Comparison of ENCODE assay signal across 19 cellular contexts in the genomic region with DNA sequence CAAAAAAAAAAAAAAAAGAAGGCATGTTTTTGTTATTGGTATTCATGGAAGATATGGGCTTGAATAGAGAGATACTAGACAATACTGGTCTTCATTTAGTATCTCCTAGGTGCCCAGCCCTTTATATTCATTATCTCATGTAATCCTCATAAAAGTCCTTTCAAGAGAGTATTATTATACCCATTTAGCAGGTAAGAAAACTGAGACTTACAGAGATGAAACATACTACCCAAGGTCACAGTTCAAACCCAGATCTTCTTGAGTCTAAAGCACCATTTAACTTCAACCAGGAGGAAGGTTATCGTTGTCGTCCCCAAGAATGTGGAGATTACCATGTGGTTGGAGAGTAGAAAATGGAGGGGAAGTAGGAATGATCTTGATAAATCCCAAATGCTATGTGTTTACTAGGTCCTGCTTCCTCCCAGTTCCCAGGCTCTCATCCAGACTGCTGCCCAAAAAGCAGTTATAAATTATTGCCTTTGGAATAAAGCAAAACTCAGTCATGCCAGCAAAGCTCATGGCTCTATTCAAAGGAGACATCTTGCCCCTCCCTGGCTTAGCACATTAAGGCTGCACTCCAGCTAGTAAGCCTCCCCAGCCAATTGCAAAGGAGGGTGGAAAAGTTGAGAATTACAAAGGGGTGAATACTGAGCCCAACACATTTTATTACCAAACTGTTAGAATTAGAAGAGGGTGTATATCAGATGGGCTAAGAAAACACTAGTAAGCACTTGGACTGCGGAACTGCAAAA.
DNase-seq lines count a peak whose midpoint lies in the region; ATAC-seq and TF ChIP-seq lines count a peak whose summit lies in the region.
"Had no signal": no experiment of that assay in that cellular context is flagged by ENCODE, and none has a peak within 500 bp of the region (broad histone marks: within the 10 kb centered on the region; RNA-seq: fewer than 3 reads in every experiment).

No MANE protein-coding gene starts in this region.

- no peak for ATAC-seq in GM21390 (IDR thresholded peaks at IDR 0.05; ENCODE audit: unreplicated experiment)
- ATAC-seq in WTC11 = no peak

- H3K9ac ChIP-seq in neural progenitor cell = no peak overlapping the region
- H3K9ac ChIP-seq: KMS-11 had no signal

- H3K9me3 ChIP-seq in KOPT-K1 (ENCODE audit: insufficient read depth, low read length, poor library complexity, severe bottlenecking) (peaks cover 7% of the 10 kb centered on the region), esophagus squamous epithelium (no peaks in the 10 kb centered on the region), neural progenitor cell (ENCODE audit: low read depth) (no peaks in the 10 kb centered on the region), osteoblast (ENCODE audit: low read depth, low read length) (no peaks in the 10 kb centered on the region)
- H3K9me3 ChIP-seq: testis had no signal

- TF ChIP-seq POLR2A in esophagus squamous epithelium (IDR thresholded peaks at IDR 0.05) = no peak

- no peak for TF ChIP-seq CTCF in AG10803 (conservative IDR thresholded peaks at IDR 0.05; ENCODE audit: low read length)
- no peak for TF ChIP-seq CTCF in esophagus squamous epithelium (IDR thresholded peaks at IDR 0.05)
- no peak for TF ChIP-seq CTCF in neural progenitor cell (IDR thresholded peaks at IDR 0.05)
- no peak for TF ChIP-seq CTCF in WTC11 (IDR thresholded peaks at IDR 0.05)
- TF ChIP-seq CTCF in osteoblast (IDR thresholded peaks at IDR 0.05; ENCODE audit: extremely low read depth, low read depth, low read length) = no peak

- H3K36me3 ChIP-seq in KOPT-K1 (ENCODE audit: insufficient read depth, low read length) (no peaks in the 10 kb centered on the region), esophagus squamous epithelium (no peaks in the 10 kb centered on the region), neural progenitor cell (no peaks in the 10 kb centered on the region), osteoblast (ENCODE audit: insufficient read depth, low read length) (no peaks in the 10 kb centered on the region)

- H3F3A ChIP-seq in neural progenitor cell (ENCODE audit: low read depth) = no peaks in the 10 kb centered on the region

- peak overlapping the region; percentile 7 for H2AFZ ChIP-seq in neural progenitor cell (replicated peaks)
- H2AFZ ChIP-seq in osteoblast (ENCODE audit: low read length) = no peak overlapping the region

- H4K20me1 ChIP-seq in neural progenitor cell (ENCODE audit: low read depth) = no peaks in the 10 kb centered on the region
- no peaks in the 10 kb centered on the region for H4K20me1 ChIP-seq in osteoblast (ENCODE audit: insufficient read depth, low read length)

- H3K4me3 Mint-ChIP-seq in neural progenitor cell = no peak overlapping the region
- H3K4me3 Mint-ChIP-seq in WTC11 = no peak overlapping the region
- H3K4me3 Mint-ChIP-seq: nephron progenitor cell had no signal

- no peaks in the 10 kb centered on the region for H3K27me3 ChIP-seq in esophagus squamous epithelium
- H3K27me3 ChIP-seq in neural progenitor cell = no peaks in the 10 kb centered on the region
- H3K27me3 ChIP-seq in osteoblast (ENCODE audit: insufficient read depth, low read length) = no peaks in the 10 kb centered on the region
- H3K27me3 ChIP-seq: testis had no signal

- DNase-seq in AG10803 (ENCODE audit: low read depth) (peak; percentile 65), esophagus squamous epithelium (lab: John Stamatoyannopoulos, UW) (no peak), neural progenitor cell (ENCODE audit: low spot score) (no peak), DMS79 treated with DMSO at 0.1 percent for 48 hours (lab: John Stamatoyannopoulos, UW) (no peak), WTC11 (ENCODE audit: low spot score) (no peak), osteoblast (ENCODE audit: insufficient read length, low spot score, missing footprints) (no peak)
- DNase-seq: activated CD8-positive, alpha-beta memory T cell treated with anti-CD3 and anti-CD28 coated beads, Interleukin-2, amount 50 U/mL, for 48 hours; activated gamma-delta T cell treated with Interleukin-2 at 50 U/mL for 16 hours; DND-41; hypothalamus; kidney; mesendoderm; NCI-H1092 treated with DMSO at 0.1 percent for 48 hours; NCI-H2081; nephron progenitor cell; testis had no signal

- H3K36me3 Mint-ChIP-seq in neural progenitor cell (no peaks in the 10 kb centered on the region), WTC11 (no peaks in the 10 kb centered on the region)

- H3K27me3 Mint-ChIP-seq in neural progenitor cell (ENCODE audit: insufficient read depth, low read depth) (no peaks in the 10 kb centered on the region), WTC11 (ENCODE audit: low read depth) (no peaks in the 10 kb centered on the region)

- H3K79me2 ChIP-seq in neural progenitor cell (ENCODE audit: low read depth) (no peaks in the 10 kb centered on the region), osteoblast (ENCODE audit: insufficient read depth, low read length) (no peaks in the 10 kb centered on the region)

- POLR2A ChIA-PET in WTC11 (lab: Charles Lee) = interaction anchor here (0.7 kb wide), 1 partner anchor 15 kb away, joined by 4 read pairs; no protein-coding TSS in a partner anchor

- peak overlapping the region; percentile 28 for H3K27ac ChIP-seq in KOPT-K1 (ENCODE audit: low read depth, low read length, poor library complexity, severe bottlenecking)
- peak overlapping the region; percentile 38 to 65 (median 50) for H3K27ac ChIP-seq in esophagus squamous epithelium
- no peak overlapping the region for H3K27ac ChIP-seq in neural progenitor cell
- no peak overlapping the region for H3K27ac ChIP-seq in osteoblast (ENCODE audit: low read depth, low read length)
- H3K27ac ChIP-seq: KMS-11, testis had no signal

- H3K4me3 ChIP-seq in AG10803 (ENCODE audit: low read length) (no peak overlapping the region), esophagus squamous epithelium (no peak overlapping the region), neural progenitor cell (no peak overlapping the region), osteoblast (ENCODE audit: insufficient read depth, low read length) (no peak overlapping the region)
- H3K4me3 ChIP-seq: testis had no signal

- no peaks in the 10 kb centered on the region for H3K9me3 Mint-ChIP-seq in neural progenitor cell
- 0 out of 2 replicates have a peak, but pooled peaks cover 6% of the 10 kb centered on the region for H3K9me3 Mint-ChIP-seq in WTC11

- peaks cover 10 to 94% (median 47%) of the 10 kb centered on the region in 3 donors for H3K4me1 ChIP-seq in esophagus squamous epithelium
- H3K4me1 ChIP-seq in neural progenitor cell = peaks cover 5% of the 10 kb centered on the region
- H3K4me1 ChIP-seq in osteoblast (ENCODE audit: insufficient read depth, low read length) = peaks cover 12% of the 10 kb centered on the region
- H3K4me1 ChIP-seq: testis had no signal

- H3K4me1 Mint-ChIP-seq in neural progenitor cell (peaks cover 2% of the 10 kb centered on the region), WTC11 (peaks cover 26% of the 10 kb centered on the region)

- WGBS in esophagus squamous epithelium, 2 donors = 16 to 18% methylated on average over 3 of the region's 3 CpGs

- H3K4me2 ChIP-seq in neural progenitor cell (no peak overlapping the region), osteoblast (ENCODE audit: insufficient read depth, low read length) (no peak overlapping the region)
- H3K4me2 ChIP-seq: KMS-11 had no signal

- H3K27ac Mint-ChIP-seq in neural progenitor cell = no peak overlapping the region
- H3K27ac Mint-ChIP-seq in WTC11 = no peak overlapping the region
- H3K27ac Mint-ChIP-seq: nephron progenitor cell had no signal

- CTCF ChIA-PET in WTC11 (lab: Charles Lee) = interaction anchor here (0.7 kb wide), 1 partner anchor 1147 kb away, joined by 3 read pairs; no protein-coding TSS in a partner anchor

- intact Hi-C loops in esophagus squamous epithelium (cut with DNase I) = no loop called here

TF ChIP-seq in WTC11, 78 proteins besides CTCF, POLR2A, EP300 and RAD21 (continues in another document):
- TF ChIP-seq ZNF425 (CRISPR knock-in tag; conservative IDR thresholded peaks at IDR 0.05) = no peak
- no peak for TF ChIP-seq ZNF396 (CRISPR knock-in tag; IDR thresholded peaks at IDR 0.05; ENCODE audit: borderline replicate concordance)
- TF ChIP-seq USF1 (CRISPR knock-in tag; IDR thresholded peaks at IDR 0.05) = no peak
- no peak for TF ChIP-seq ESRRA (CRISPR knock-in tag; IDR thresholded peaks at IDR 0.05; ENCODE audit: borderline replicate concordance)
- no peak for TF ChIP-seq MAX (CRISPR knock-in tag; IDR thresholded peaks at IDR 0.05)
- TF ChIP-seq TCF7 (CRISPR knock-in tag; IDR thresholded peaks at IDR 0.05; ENCODE audit: low read depth) = no peak

Comparison
In these comparisons a context has a peak if more than half of its experiments do, and no peak if none do; other contexts are left out.
1. H3K27ac ChIP-seq: peak in KOPT-K1 (single experiment) and esophagus squamous epithelium (4 of 4); none in neural progenitor cell (single experiment) and osteoblast (single experiment).